In genomic region chr5:12477556-12477955, GRCh38 we compare ENCODE assay signal across 11 cellular contexts.
"Had no signal": no experiment of that assay in that cellular context is flagged by ENCODE, and none has a peak within 500 bp of the region (broad histone marks: within the 10 kb centered on the region; RNA-seq: fewer than 3 reads in every experiment).

No MANE protein-coding gene starts in this region.

- FAIRE-seq: H1, H54 had no signal

- DNase-seq: GM23248, GOT3, H7, H9, HCEC 1CT, HFFc6 had no signal

- H3K36me3 ChIP-seq: HAP-1 had no signal

- H3K9me3 ChIP-seq: HAP-1 had no signal

- H3K27ac ChIP-seq: GM23248 had no signal

- H3K9ac ChIP-seq: GM23248 had no signal

- ATAC-seq: GM23338, HCT116 had no signal

- H3K4me1 ChIP-seq: HAP-1 had no signal

- H2AFZ ChIP-seq: GM23248, GM23338 had no signal

- H3K4me2 ChIP-seq: GM23338 had no signal

- H3K4me3 ChIP-seq: GM23248, GM23338, HAP-1 had no signal
